13 cellular contexts compared by ENCODE assay signal in genomic region chr7:55048221-55048859, GRCh38. TPM values are rescaled to one million over a fixed set of nuclear protein-coding genes. Genes with fewer than 3 reads are reported as not detected.
DNase-seq lines count a peak whose midpoint lies in the region; ATAC-seq and TF ChIP-seq lines count a peak whose summit lies in the region.
"Had no signal": no experiment of that assay in that cellular context is flagged by ENCODE, and none has a peak within 500 bp of the region (broad histone marks: within the 10 kb centered on the region; RNA-seq: fewer than 3 reads in every experiment).

No MANE protein-coding gene starts in this region.

- TF ChIP-seq CTCF in IMR-90 (conservative IDR thresholded peaks at IDR 0.05; ENCODE audit: low read depth, low read length) = no peak
- TF ChIP-seq CTCF in fibroblast of villous mesenchyme (IDR thresholded peaks at IDR 0.05; ENCODE audit: insufficient read depth, low read depth, low read length) = no peak
- no peak for TF ChIP-seq CTCF in psoas muscle (IDR thresholded peaks at IDR 0.05)
- TF ChIP-seq CTCF in CD4-positive, alpha-beta T cell (IDR thresholded peaks at IDR 0.05) = no peak

- H3K4me3 ChIP-seq in IMR-90 (ENCODE audit: insufficient read depth, low read depth, low read length) (no peak overlapping the region), fibroblast of villous mesenchyme (ENCODE audit: low read depth, low read length) (no peak overlapping the region), psoas muscle (no peak overlapping the region)
- H3K4me3 ChIP-seq: HAP-1, skin epidermis, thoracic aorta had no signal

- no peak overlapping the region for H3K9ac ChIP-seq in IMR-90 (ENCODE audit: low read depth, low read length)

- no CpG with 5 or more reads among the region's 6 CpGs for WGBS in IMR-90 (ENCODE audit: extremely low coverage in 2 of 2, insufficient read length in 1 of 2), 2 experiments
- WGBS in psoas muscle, 3 donors = 27 to 47% (median 30%) methylated on average over 6 of the region's 6 CpGs

- no peak overlapping the region for H3K4me3 Mint-ChIP-seq in CD4-positive, alpha-beta T cell
- H3K4me3 Mint-ChIP-seq: activated T-helper 17 cell treated with anti-CD3 and anti-CD28 coated beads, Interleukin-2, amount 50 U/mL, for 72 hours had no signal

- no peak overlapping the region for H3K27ac Mint-ChIP-seq in CD4-positive, alpha-beta T cell
- H3K27ac Mint-ChIP-seq: activated T-helper 17 cell treated with anti-CD3 and anti-CD28 coated beads, Interleukin-2, amount 50 U/mL, for 72 hours had no signal

- CTCF ChIA-PET in IMR-90 (lab: Yijun Ruan, JAX) = no interaction called here
- CTCF ChIA-PET in CD4-positive, alpha-beta T cell (lab: Charles Lee) = no interaction called here

- H3K4me1 Mint-ChIP-seq in CD4-positive, alpha-beta T cell (ENCODE audit: low read depth) = no peaks in the 10 kb centered on the region
- H3K4me1 Mint-ChIP-seq: activated T-helper 17 cell treated with anti-CD3 and anti-CD28 coated beads, Interleukin-2, amount 50 U/mL, for 72 hours had no signal

- H3K14ac ChIP-seq in IMR-90 (replicated peaks; ENCODE audit: low read depth, low read length) = peak overlapping the region; percentile 58; the same call in 1 of the 2 replicates

- H3K27me3 ChIP-seq in IMR-90 (ENCODE audit: control insufficient read depth, insufficient read depth, low read length) (no peaks in the 10 kb centered on the region), psoas muscle (ENCODE audit: insufficient read depth in 3 of 3, low read length in 2 of 3) (no peaks in the 10 kb centered on the region)
- H3K27me3 ChIP-seq in CD4-positive, alpha-beta T cell (ENCODE audit: control insufficient read depth, insufficient read depth, low read length) = no peaks in the 10 kb centered on the region

- no peak for TF ChIP-seq POLR2A in IMR-90 (IDR thresholded peaks at IDR 0.05; ENCODE audit: low read depth, low read length)

- H2AFZ ChIP-seq in IMR-90 (replicated peaks; ENCODE audit: low read length, poor library complexity) = no peak overlapping the region

- POLR2A ChIA-PET in IMR-90 (lab: Charles Lee; ENCODE audit: unreplicated experiment) = no interaction called here
- POLR2A ChIA-PET in CD4-positive, alpha-beta T cell (lab: Charles Lee) = no interaction called here

- H2BK120ac ChIP-seq in IMR-90 (ENCODE audit: low read depth, low read length) = no peak overlapping the region

- H3K9me3 Mint-ChIP-seq in CD4-positive, alpha-beta T cell = no peaks in the 10 kb centered on the region
- H3K9me3 Mint-ChIP-seq: activated T-helper 17 cell treated with anti-CD3 and anti-CD28 coated beads, Interleukin-2, amount 50 U/mL, for 72 hours had no signal

- H3K9me3 ChIP-seq in IMR-90 (ENCODE audit: control insufficient read depth, insufficient read depth, low read length) (no peaks in the 10 kb centered on the region), psoas muscle (no peaks in the 10 kb centered on the region)
- no peaks in the 10 kb centered on the region for H3K9me3 ChIP-seq in CD4-positive, alpha-beta T cell (ENCODE audit: control insufficient read depth, low read length)
- H3K9me3 ChIP-seq: HAP-1, thoracic aorta had no signal

- H3K36me3 Mint-ChIP-seq in CD4-positive, alpha-beta T cell (ENCODE audit: low read depth) = no peaks in the 10 kb centered on the region

- no peak overlapping the region for H2BK5ac ChIP-seq in IMR-90 (ENCODE audit: low read depth, low read length, poor library complexity, severe bottlenecking)

- H3K36me3 ChIP-seq in IMR-90 (ENCODE audit: control insufficient read depth, insufficient read depth, low read length) = peaks cover 2% of the 10 kb centered on the region; the same call in 1 of the 2 replicates
- no peaks in the 10 kb centered on the region for H3K36me3 ChIP-seq in psoas muscle (ENCODE audit: insufficient read depth in 1 of 2, low read depth in 1 of 2)
- H3K36me3 ChIP-seq: HAP-1, thoracic aorta had no signal

- peaks cover 50 to 93% of the 10 kb centered on the region in 2 experiments for H3K79me1 ChIP-seq in IMR-90 (ENCODE audit: low read depth in 1 of 2, low read length in 2 of 2)

- peaks cover 37% of the 10 kb centered on the region for H3K9me1 ChIP-seq in IMR-90 (ENCODE audit: insufficient read depth, low read length)

- no peak overlapping the region for H3K27ac ChIP-seq in IMR-90 (ENCODE audit: insufficient read depth, low read length)
- peak overlapping the region; percentile 52 for H3K27ac ChIP-seq in psoas muscle
- no peak overlapping the region for H3K27ac ChIP-seq in CD4-positive, alpha-beta T cell (ENCODE audit: low read depth, low read length)
- H3K27ac ChIP-seq: thoracic aorta had no signal

- ATAC-seq in IMR-90 (ENCODE audit: low read depth) = no peak; the same call in 1 of the 2 replicates
- ATAC-seq in psoas muscle = peak; percentile 80 to 92 (median 88)
- no peak for ATAC-seq in CD4-positive, alpha-beta T cell (ENCODE audit: poor library complexity)
- no peak for ATAC-seq in stimulated activated naive CD8-positive, alpha-beta T cell treated with anti-CD3 and anti-CD28 coated beads, Interleukin-15, Interleukin-2, amounts not matched to agents 100 U/mL and 50 U/mL, for 24 hours
- ATAC-seq: activated T-helper 17 cell treated with anti-CD3 and anti-CD28 coated beads, Interleukin-2, amount 50 U/mL, for 72 hours had no signal

- intact Hi-C loops in IMR-90 (cut with micrococcal nuclease) = no loop called here
- intact Hi-C loops in psoas muscle (cut with DNase I) = no loop called here
- intact Hi-C loops in CD4-positive, alpha-beta T cell (cut with DNase I, micrococcal nuclease) = no loop called here

- H4K91ac ChIP-seq in IMR-90 (ENCODE audit: insufficient read depth, low read depth, low read length) = no peak overlapping the region

- no peak overlapping the region for H3K4me2 ChIP-seq in IMR-90 (ENCODE audit: low read depth, low read length)

- peak overlapping the region in 1 of 2 experiments; percentile 5; a peak in 1 of 4 replicates for H4K8ac ChIP-seq in IMR-90 (ENCODE audit: low read depth in 2 of 2, low read length in 2 of 2)

- H2BK20ac ChIP-seq in IMR-90 (ENCODE audit: low read depth, low read length) = no peak overlapping the region

- no TSS peak for BruUV-seq in IMR-90 (replicated peaks; lab: Mats Ljungman, UMichigan)

- no peak overlapping the region for H4K5ac ChIP-seq in IMR-90 (ENCODE audit: low read depth, low read length)

- no peaks in the 10 kb centered on the region for H3K27me3 Mint-ChIP-seq in CD4-positive, alpha-beta T cell
- H3K27me3 Mint-ChIP-seq: activated T-helper 17 cell treated with anti-CD3 and anti-CD28 coated beads, Interleukin-2, amount 50 U/mL, for 72 hours had no signal

- H2AK9ac ChIP-seq in IMR-90 (replicated peaks; ENCODE audit: low read depth, low read length, poor library complexity) = no peak overlapping the region

- H3K23ac ChIP-seq in IMR-90 (ENCODE audit: low read depth, low read length) = no peak overlapping the region

- H3K18ac ChIP-seq in IMR-90 (ENCODE audit: low read depth, low read length) = no peak overlapping the region

- H3K4ac ChIP-seq in IMR-90 (ENCODE audit: low read depth, low read length) = no peak overlapping the region

- in situ Hi-C loops in IMR-90 (cut with MboI; ENCODE audit: low sequenced_read_pairs) = no loop called here

- no peak for DNase-seq in IMR-90
- peak; percentile 13 for DNase-seq in NCI-H774 (lab: John Stamatoyannopoulos, UW)
- peak; percentile 46 for DNase-seq in fibroblast of villous mesenchyme (ENCODE audit: low read depth)
- DNase-seq in psoas muscle = no peak
- DNase-seq in effector CD4-positive, alpha-beta T cell = no peak
- no peak for DNase-seq in activated naive CD4-positive, alpha-beta T cell treated with anti-CD3 and anti-CD28 coated beads, Interleukin-2, amount 50 U/mL, for 16 hours
- DNase-seq in CD4-positive, alpha-beta T cell = no peak
- no peak for DNase-seq in stimulated activated naive CD8-positive, alpha-beta T cell treated with anti-CD3 and anti-CD28 coated beads, Interleukin-15, Interleukin-2, amounts not matched to agents 100 U/mL and 50 U/mL, for 24 hours
- DNase-seq: NCI-H82 had no signal

- dilution Hi-C loops in IMR-90 (cut with HindIII; ENCODE audit: low sequenced_read_pairs, unreplicated experiment) = no loop called here

- H2BK15ac ChIP-seq in IMR-90 (ENCODE audit: low read depth, low read length) = no peak overlapping the region

- no peak overlapping the region for H3K56ac ChIP-seq in IMR-90 (ENCODE audit: extremely low read depth, insufficient read depth, low read length)

- H3K4me1 ChIP-seq in IMR-90 (ENCODE audit: control insufficient read depth, insufficient read depth, low read length) = peaks cover 44% of the 10 kb centered on the region
- H3K4me1 ChIP-seq in psoas muscle = peaks cover 64% of the 10 kb centered on the region
- H3K4me1 ChIP-seq: HAP-1 had no signal

- no peak overlapping the region for H2AK5ac ChIP-seq in IMR-90 (ENCODE audit: low read depth, low read length)

- peaks cover 66% of the 10 kb centered on the region for H4K20me1 ChIP-seq in IMR-90 (ENCODE audit: insufficient read depth, low read length)

- TF ChIP-seq RAD21 in IMR-90 (IDR thresholded peaks at IDR 0.05; ENCODE audit: low read length) = no peak

TF ChIP-seq in IMR-90, 13 proteins besides CTCF, POLR2A, EP300 and RAD21 (continues in another document):
- no peak for TF ChIP-seq CEBPB (IDR thresholded peaks at IDR 0.05; ENCODE audit: low read depth, low read length)
- TF ChIP-seq FOS (IDR thresholded peaks at IDR 0.05; ENCODE audit: low read depth, low read length) = no peak
- TF ChIP-seq NFE2L2 (IDR thresholded peaks at IDR 0.05; ENCODE audit: low read depth, low read length) = no peak
- no peak for TF ChIP-seq CHD1 (IDR thresholded peaks at IDR 0.05; ENCODE audit: low read depth, low read length)
- TF ChIP-seq SMC3 (IDR thresholded peaks at IDR 0.05; ENCODE audit: low read depth, low read length) = no peak
- TF ChIP-seq BHLHE40 (IDR thresholded peaks at IDR 0.05; ENCODE audit: low read depth, low read length) = no peak
- TF ChIP-seq, protein P1, sequence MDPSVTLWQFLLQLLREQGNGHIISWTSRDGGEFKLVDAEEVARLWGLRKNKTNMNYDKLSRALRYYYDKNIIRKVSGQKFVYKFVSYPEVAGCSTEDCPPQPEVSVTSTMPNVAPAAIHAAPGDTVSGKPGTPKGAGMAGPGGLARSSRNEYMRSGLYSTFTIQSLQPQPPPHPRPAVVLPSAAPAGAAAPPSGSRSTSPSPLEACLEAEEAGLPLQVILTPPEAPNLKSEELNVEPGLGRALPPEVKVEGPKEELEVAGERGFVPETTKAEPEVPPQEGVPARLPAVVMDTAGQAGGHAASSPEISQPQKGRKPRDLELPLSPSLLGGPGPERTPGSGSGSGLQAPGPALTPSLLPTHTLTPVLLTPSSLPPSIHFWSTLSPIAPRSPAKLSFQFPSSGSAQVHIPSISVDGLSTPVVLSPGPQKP (IDR thresholded peaks at IDR 0.05; ENCODE audit: borderline replicate concordance, low read depth, low read length) = no peak

RNA-seq across cellular contexts. Expression of gene EGFR, which starts 29.5 kb away (rescaled TPM):
- total RNA-seq in IMR-90 (2012; rRNA removed) = 60.4 and 63.9 TPM in 2 replicates
- 36.9 and 37.8 TPM in 2 replicates for polyA plus RNA-seq in IMR-90 (2012; rRNA removed)
- 24.8 and 27.5 TPM in 2 replicates for polyA plus RNA-seq in IMR-90 (2012; cell fraction: cytosol; rRNA removed)
- 66.1 and 93.0 TPM in 2 replicates for polyA plus RNA-seq in IMR-90 (2012; cell fraction: nucleus; rRNA removed; ENCODE audit: low replicate concordance)
- total RNA-seq in fibroblast of villous mesenchyme = 92.8 and 98.9 TPM in 2 replicates
- total RNA-seq in psoas muscle = 10 to 100 TPM; 14.1 to 39.7 (median 22.1) TPM
- 10 to 100 TPM in 1 of 3 donors, 1 to 10 TPM in 2; 3.6 to 10.9 (median 5.5) TPM for polyA plus RNA-seq in psoas muscle
- total RNA-seq in CD4-positive, alpha-beta T cell = not detected

Comparison
In these comparisons a context has a peak if more than half of its experiments do, and no peak if none do; other contexts are left out.
1. ATAC-seq: peak in psoas muscle (4 of 4); none in IMR-90 (single experiment), CD4-positive, alpha-beta T cell (single experiment) and stimulated activated naive CD8-positive, alpha-beta T cell treated with anti-CD3 and anti-CD28 coated beads, Interleukin-15, Interleukin-2, amounts not matched to agents 100 U/mL and 50 U/mL, for 24 hours (single experiment).
2. DNase-seq: peak in NCI-H774 (single experiment) and fibroblast of villous mesenchyme (single experiment); none in IMR-90 (single experiment), psoas muscle (0 of 2), effector CD4-positive, alpha-beta T cell (single experiment), activated naive CD4-positive, alpha-beta T cell treated with anti-CD3 and anti-CD28 coated beads, Interleukin-2, amount 50 U/mL, for 16 hours (single experiment), CD4-positive, alpha-beta T cell (0 of 10) and stimulated activated naive CD8-positive, alpha-beta T cell treated with anti-CD3 and anti-CD28 coated beads, Interleukin-15, Interleukin-2, amounts not matched to agents 100 U/mL and 50 U/mL, for 24 hours (single experiment).
3. RNA of gene EGFR, which starts 29.5 kb away (total RNA-seq): 92.8 to 98.9 TPM in fibroblast of villous mesenchyme, 60.4 to 63.9 TPM in IMR-90 and 14.1 to 39.7 TPM in psoas muscle; not detected in CD4-positive, alpha-beta T cell; every median in the first group is over 10 times any median in the second.